Comparison of ENCODE assay signal across 20 cellular contexts in genomic region chr12:29216266-29216665, GRCh38.
DNase-seq lines count a peak whose midpoint lies in the region; ATAC-seq, FAIRE-seq and TF ChIP-seq lines count a peak whose summit lies in the region.
"Had no signal": no experiment of that assay in that cellular context is flagged by ENCODE, and none has a peak within 500 bp of the region (broad histone marks: within the 10 kb centered on the region; RNA-seq: fewer than 3 reads in every experiment).

No MANE protein-coding gene starts in this region.

- intact Hi-C loops in A673 (cut with micrococcal nuclease; ENCODE audit: unreplicated experiment): no loop called here

- H3K27ac ChIP-seq in A673 (ENCODE audit: low read depth, low read length, poor library complexity, severe bottlenecking): peak overlapping the region; percentile 87
- no peak overlapping the region for H3K27ac ChIP-seq in HEK293 (ENCODE audit: extremely low read depth, low read depth, low read length)
- no peak overlapping the region for H3K27ac ChIP-seq in small intestine (ENCODE audit: low read depth in 1 of 2, low read length in 1 of 2)
- H3K27ac ChIP-seq: GM23248 had no signal

- POLR2A ChIA-PET in A673 (lab: Charles Lee; ENCODE audit: low non-redundant PET) (no interaction called here), HEK293 (lab: Yijun Ruan, JAX) (no interaction called here)

- BruUV-seq in A673 (replicated peaks; lab: Mats Ljungman, UMichigan): no TSS peak

- no peak for FAIRE-seq in small intestine (lab: Jason Lieb, UNC)
- FAIRE-seq: D721Med, G401.6 had no signal

- ATAC-seq in GM19023 (IDR thresholded peaks at IDR 0.05; ENCODE audit: unreplicated experiment): no peak

- CTCF ChIA-PET in A673 (lab: Charles Lee): no interaction called here
- CTCF ChIA-PET in HEK293 (lab: Yijun Ruan, JAX): interaction anchor here (0.6 kb wide), 3 partner anchors 85 to 1220 kb away, joined by 3 read pairs; no protein-coding TSS in a partner anchor

- no peaks in the 10 kb centered on the region for H3K27me3 ChIP-seq in A673 (replicated peaks; ENCODE audit: insufficient read depth, low read depth, low read length, poor library complexity)
- no peaks in the 10 kb centered on the region for H3K27me3 ChIP-seq in small intestine (ENCODE audit: control insufficient read depth in 2 of 2, insufficient read depth in 2 of 2, low read length in 2 of 2)
- H3K27me3 ChIP-seq: BE2C had no signal

- H3K4me1 ChIP-seq in A673 (ENCODE audit: insufficient read depth, low read length, poor library complexity, severe bottlenecking): peaks cover 44% of the 10 kb centered on the region
- peaks cover 6% of the 10 kb centered on the region; the same call in 1 of the 2 replicates for H3K4me1 ChIP-seq in HEK293 (ENCODE audit: control insufficient read depth, insufficient read depth, low read length)
- peaks cover 2 to 5% of the 10 kb centered on the region in 2 donors for H3K4me1 ChIP-seq in small intestine (ENCODE audit: control insufficient read depth in 2 of 2, insufficient read depth in 1 of 2, low read depth in 1 of 2, low read length in 1 of 2)
- H3K4me1 ChIP-seq: HAP-1 had no signal

- H3K9me3 ChIP-seq in A673 (ENCODE audit: low read depth, low read length, poor library complexity, severe bottlenecking): no peaks in the 10 kb centered on the region
- H3K9me3 ChIP-seq in HEK293 (ENCODE audit: control insufficient read depth, insufficient read depth, low read depth, low read length): no peaks in the 10 kb centered on the region
- H3K9me3 ChIP-seq in small intestine (ENCODE audit: control insufficient read depth, low read depth): no peaks in the 10 kb centered on the region
- H3K9me3 ChIP-seq: BE2C, HAP-1 had no signal

- H3K4me3 ChIP-seq in A673 (ENCODE audit: low read depth, low read length, poor library complexity, severe bottlenecking): no peak overlapping the region
- no peak overlapping the region for H3K4me3 ChIP-seq in HEK293 (ENCODE audit: low read depth, low read length)
- no peak overlapping the region for H3K4me3 ChIP-seq in fibroblast of villous mesenchyme (ENCODE audit: low read depth, low read length)
- no peak overlapping the region for H3K4me3 ChIP-seq in small intestine (ENCODE audit: low read depth in 1 of 2, low read length in 2 of 2)
- H3K4me3 ChIP-seq: GM23248, HAP-1 had no signal

- DNase-seq in A673 (ENCODE audit: low spot score): no peak
- peak; percentile 59 for DNase-seq in SK-N-DZ (ENCODE audit: low spot score)
- peak; percentile 32 for DNase-seq in fibroblast of villous mesenchyme (ENCODE audit: low read depth)
- DNase-seq in small intestine: no peak
- DNase-seq in NCI-H146 (lab: John Stamatoyannopoulos, UW): no peak
- DNase-seq in activated CD4-positive, alpha-beta T cell treated with anti-CD3 and anti-CD28 coated beads for 1 hour: no peak
- DNase-seq: 8988T, BE2C, DMS79, GM23248, NCI-H1105, NCI-H1694, NCI-H510A treated with DMSO at 0.1 percent for 48 hours, NCI-H774, SHP77 had no signal

- 82 to 86% (median 86%) methylated on average over 2 of the region's 2 CpGs for WGBS in small intestine, 3 donors

- TF ChIP-seq CTCF in A673 (conservative IDR thresholded peaks at IDR 0.05; ENCODE audit: low read depth, low read length): no peak
- no peak for TF ChIP-seq CTCF in HEK293 (tag by site-specific recombination; IDR thresholded peaks at IDR 0.05)
- TF ChIP-seq CTCF in fibroblast of villous mesenchyme (IDR thresholded peaks at IDR 0.05; ENCODE audit: insufficient read depth, low read depth, low read length): no peak

- H3K36me3 ChIP-seq in A673 (ENCODE audit: insufficient read depth, low read length, poor library complexity, severe bottlenecking): no peaks in the 10 kb centered on the region
- H3K36me3 ChIP-seq in HEK293 (ENCODE audit: control insufficient read depth in 2 of 2, insufficient read depth in 1 of 2, low read length in 2 of 2): no peaks in the 10 kb centered on the region
- no peaks in the 10 kb centered on the region for H3K36me3 ChIP-seq in small intestine (ENCODE audit: control insufficient read depth in 2 of 2, insufficient read depth in 2 of 2, low read length in 2 of 2)
- H3K36me3 ChIP-seq: BE2C, HAP-1 had no signal

TF ChIP-seq in HEK293, 187 proteins besides CTCF, POLR2A, EP300 and RAD21:
- TF ChIP-seq, protein P1, sequence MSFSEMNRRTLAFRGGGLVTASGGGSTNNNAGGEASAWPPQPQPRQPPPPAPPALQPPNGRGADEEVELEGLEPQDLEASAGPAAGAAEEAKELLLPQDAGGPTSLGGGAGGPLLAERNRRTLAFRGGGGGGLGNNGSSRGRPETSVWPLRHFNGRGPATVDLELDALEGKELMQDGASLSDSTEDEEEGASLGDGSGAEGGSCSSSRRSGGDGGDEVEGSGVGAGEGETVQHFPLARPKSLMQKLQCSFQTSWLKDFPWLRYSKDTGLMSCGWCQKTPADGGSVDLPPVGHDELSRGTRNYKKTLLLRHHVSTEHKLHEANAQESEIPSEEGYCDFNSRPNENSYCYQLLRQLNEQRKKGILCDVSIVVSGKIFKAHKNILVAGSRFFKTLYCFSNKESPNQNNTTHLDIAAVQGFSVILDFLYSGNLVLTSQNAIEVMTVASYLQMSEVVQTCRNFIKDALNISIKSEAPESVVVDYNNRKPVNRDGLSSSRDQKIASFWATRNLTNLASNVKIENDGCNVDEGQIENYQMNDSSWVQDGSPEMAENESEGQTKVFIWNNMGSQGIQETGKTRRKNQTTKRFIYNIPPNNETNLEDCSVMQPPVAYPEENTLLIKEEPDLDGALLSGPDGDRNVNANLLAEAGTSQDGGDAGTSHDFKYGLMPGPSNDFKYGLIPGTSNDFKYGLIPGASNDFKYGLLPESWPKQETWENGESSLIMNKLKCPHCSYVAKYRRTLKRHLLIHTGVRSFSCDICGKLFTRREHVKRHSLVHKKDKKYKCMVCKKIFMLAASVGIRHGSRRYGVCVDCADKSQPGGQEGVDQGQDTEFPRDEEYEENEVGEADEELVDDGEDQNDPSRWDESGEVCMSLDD (tag by site-specific recombination; IDR thresholded peaks at IDR 0.05): no peak
- peak; percentile 90 for TF ChIP-seq MZF1 (tag by site-specific recombination; IDR thresholded peaks at IDR 0.05; ENCODE audit: borderline replicate concordance)
TF ChIP-seq in HEK293: peak in this region for 1.

Comparison
In these comparisons a context has a peak if more than half of its experiments do, and no peak if none do; other contexts are left out.
1. DNase-seq: peak in SK-N-DZ (single experiment) and fibroblast of villous mesenchyme (single experiment); none in A673 (single experiment), small intestine (single experiment), NCI-H146 (single experiment) and activated CD4-positive, alpha-beta T cell treated with anti-CD3 and anti-CD28 coated beads for 1 hour (single experiment).